ENCODE assay signal across 8 cellular contexts in the genomic region with DNA sequence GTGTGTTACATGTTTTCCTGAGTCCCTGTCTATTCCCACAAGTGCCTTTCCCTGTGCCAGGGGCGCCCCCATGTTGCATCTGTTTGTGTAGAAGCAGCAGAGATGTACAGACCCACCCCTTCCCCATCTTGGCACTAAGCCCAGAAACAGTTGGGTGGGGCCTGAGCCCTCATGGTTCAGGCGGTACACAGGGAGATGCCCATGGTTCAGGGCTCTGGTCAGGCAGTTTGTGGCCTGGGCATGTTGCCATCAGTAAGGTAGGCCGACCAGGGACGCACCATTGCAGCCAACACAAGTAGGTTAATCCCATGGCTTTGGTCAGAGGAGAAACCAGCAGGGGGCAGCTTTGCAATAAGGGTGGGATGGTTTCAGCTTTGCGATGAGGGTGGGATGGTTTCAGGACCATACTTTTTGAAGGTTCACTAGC. TPM values are rescaled to one million over a fixed set of nuclear protein-coding genes. Genes with fewer than 3 reads are reported as not detected.
DNase-seq lines count a peak whose midpoint lies in the region; ATAC-seq and TF ChIP-seq lines count a peak whose summit lies in the region.

No MANE protein-coding gene starts in this region.

- peak overlapping the region; percentile 99 for H3K4me2 ChIP-seq in BLaER1

- peaks cover 24% of the 10 kb centered on the region for H4K20me1 ChIP-seq in BLaER1

- H3K27ac ChIP-seq in BLaER1 (no peak overlapping the region), foreskin keratinocyte (no peak overlapping the region)

- TF ChIP-seq CTCF in GM20000 (IDR thresholded peaks at IDR 0.05; ENCODE audit: extremely low read depth, missing control alignments) = no peak
- TF ChIP-seq CTCF in foreskin keratinocyte (conservative IDR thresholded peaks at IDR 0.05) = peak; percentile 41

- H3K36me3 ChIP-seq in BLaER1 = no peaks in the 10 kb centered on the region

- no peak for ATAC-seq in foreskin keratinocyte
- no peak for ATAC-seq in GM21381 (IDR thresholded peaks at IDR 0.05; ENCODE audit: unreplicated experiment)

- H3K9me3 ChIP-seq in BLaER1 = no peaks in the 10 kb centered on the region

- H3K27me3 ChIP-seq in BLaER1 (peaks cover 23% of the 10 kb centered on the region; the same call in 1 of the 2 replicates), foreskin keratinocyte (peaks cover 46% of the 10 kb centered on the region)

- H3K4me1 ChIP-seq in BLaER1 = peaks cover 63% of the 10 kb centered on the region
- H3K4me1 ChIP-seq in foreskin keratinocyte = peaks cover 12% of the 10 kb centered on the region

- H3K9ac ChIP-seq in BLaER1 = no peak overlapping the region

- DNase-seq in GM20000 (ENCODE audit: low spot score) (peak; percentile 52), RPMI7951 (ENCODE audit: low read depth) (peak; percentile 42), foreskin keratinocyte (no peak), NCI-H2081 treated with DMSO at 0.1 percent for 48 hours (lab: John Stamatoyannopoulos, UW) (no peak), NCI-H2107 treated with DMSO at 0.1 percent for 48 hours (lab: John Stamatoyannopoulos, UW; ENCODE audit: unreplicated experiment) (no peak)
- DNase-seq in stimulated activated CD4-positive, alpha-beta T cell treated with anti-CD3 and anti-CD28 coated beads, Interleukin-1b, Interleukin-23, amount 100 ng/mL, for 48 hours = no peak

- H3K4me3 ChIP-seq in BLaER1 = no peak overlapping the region

RNA-seq across cellular contexts. Expression of gene ADGRB2, which starts 0.9 kb away (rescaled TPM):
- total RNA-seq in RPMI7951 (2014; rRNA removed; shearing (Covaris generic)) = 3.4 and 6.7 TPM in 2 replicates
- 2.5 and 2.8 TPM in 2 replicates for total RNA-seq in foreskin keratinocyte
- 2.4 and 2.7 TPM in 2 replicates for polyA plus RNA-seq in foreskin keratinocyte

RNA-seq across cellular contexts. Expression of gene SPOCD1, which starts 50.8 kb away (rescaled TPM):
- 9.6 and 12.4 TPM in 2 replicates for total RNA-seq in RPMI7951 (2014; rRNA removed; shearing (Covaris generic))
- 3.2 and 4.8 TPM in 2 replicates for total RNA-seq in foreskin keratinocyte
- polyA plus RNA-seq in foreskin keratinocyte = 2.8 and 4.0 TPM in 2 replicates

Comparison
In these comparisons a context has a peak if more than half of its experiments do, and no peak if none do; other contexts are left out.
1. DNase-seq: peak in GM20000 (single experiment) and RPMI7951 (single experiment); none in foreskin keratinocyte (0 of 2), NCI-H2081 treated with DMSO at 0.1 percent for 48 hours (single experiment), stimulated activated CD4-positive, alpha-beta T cell treated with anti-CD3 and anti-CD28 coated beads, Interleukin-1b, Interleukin-23, amount 100 ng/mL, for 48 hours (single experiment) and NCI-H2107 treated with DMSO at 0.1 percent for 48 hours (single experiment).